ENCODE assay signal across 24 cellular contexts in the genomic region with DNA sequence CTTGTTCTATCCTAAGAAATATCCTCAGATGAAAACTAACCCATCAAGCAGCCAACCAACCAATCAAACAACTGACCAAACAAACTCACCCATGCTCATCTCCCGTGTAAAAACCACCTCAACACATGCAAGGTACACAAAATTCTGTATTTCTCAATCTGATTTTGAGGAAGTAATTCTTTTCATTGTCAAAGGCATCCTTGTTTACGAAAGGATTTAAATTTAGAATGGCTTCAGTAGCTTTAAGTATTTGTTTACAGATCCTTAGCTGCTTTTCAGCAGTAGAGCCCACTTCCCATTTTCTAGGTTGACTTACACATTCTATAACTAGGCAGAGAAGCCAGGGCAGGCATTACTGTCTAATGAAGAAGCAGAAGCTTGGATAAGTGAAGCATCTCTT.
DNase-seq lines count a peak whose midpoint lies in the region; ATAC-seq lines count a peak whose summit lies in the region.
"Had no signal": no experiment of that assay in that cellular context is flagged by ENCODE, and none has a peak within 500 bp of the region (broad histone marks: within the 10 kb centered on the region; RNA-seq: fewer than 3 reads in every experiment).

No MANE protein-coding gene starts in this region.

- no peak overlapping the region for H3K4me3 Mint-ChIP-seq in activated CD4-positive, alpha-beta memory T cell treated with anti-CD3 and anti-CD28 coated beads, Interleukin-2, amount 10 ng/mL, durations not matched to agents 7 days and 5 days
- no peak overlapping the region for H3K4me3 Mint-ChIP-seq in activated CD4-positive, alpha-beta memory T cell treated with anti-CD3 and anti-CD28 coated beads for 36 hours
- no peak overlapping the region for H3K4me3 Mint-ChIP-seq in natural killer cell treated with Interleukin-12 subunit alpha and Interleukin-12 subunit beta and Interleukin-15 and Interleukin-18, amount 100 ng/mL, for 72 hours
- H3K4me3 Mint-ChIP-seq: activated CD8-positive, alpha-beta T cell treated with anti-CD3 and anti-CD28 coated beads, Interleukin-2, amount 10 ng/mL, durations not matched to agents 7 days and 5 days; activated naive CD8-positive, alpha-beta T cell treated with anti-CD3 and anti-CD28 coated beads, Interleukin-2, amount 50 U/mL, for 24 hours; nephron progenitor cell; stimulated activated naive B cell treated with anti-CD40 and anti-IgM and Interleukin-4, amounts not matched to agents 10 μg/mL and 1 μg/mL and 100 μg/mL, for 72 hours had no signal

- H3K4me1 Mint-ChIP-seq in activated CD4-positive, alpha-beta memory T cell treated with anti-CD3 and anti-CD28 coated beads, Interleukin-2, amount 10 ng/mL, durations not matched to agents 7 days and 5 days = peaks cover 44% of the 10 kb centered on the region
- H3K4me1 Mint-ChIP-seq in activated CD4-positive, alpha-beta memory T cell treated with anti-CD3 and anti-CD28 coated beads for 36 hours (ENCODE audit: low read depth) = peaks cover 17% of the 10 kb centered on the region
- peaks cover 0 to 10% of the 10 kb centered on the region in 2 donors for H3K4me1 Mint-ChIP-seq in natural killer cell treated with Interleukin-12 subunit alpha and Interleukin-12 subunit beta and Interleukin-15 and Interleukin-18, amount 100 ng/mL, for 72 hours (ENCODE audit: low read depth in 2 of 2)
- H3K4me1 Mint-ChIP-seq: activated naive CD8-positive, alpha-beta T cell treated with anti-CD3 and anti-CD28 coated beads, Interleukin-2, amount 50 U/mL, for 24 hours; nephron progenitor cell; stimulated activated naive B cell treated with anti-CD40 and anti-IgM and Interleukin-4, amounts not matched to agents 10 μg/mL and 1 μg/mL and 100 μg/mL, for 72 hours had no signal

- POLR2A ChIA-PET in activated CD4-positive, alpha-beta memory T cell treated with anti-CD3 and anti-CD28 coated beads, Interleukin-2, amount 10 ng/mL, durations not matched to agents 7 days and 5 days (lab: Charles Lee) = interaction anchor here (1.4 kb wide), 1 partner anchor 11 kb away, joined by 3 read pairs; no protein-coding TSS in a partner anchor
- POLR2A ChIA-PET in activated CD4-positive, alpha-beta memory T cell treated with anti-CD3 and anti-CD28 coated beads for 36 hours (lab: Charles Lee) = no interaction called here

- ATAC-seq in GM21786 (IDR thresholded peaks at IDR 0.05; ENCODE audit: unreplicated experiment) (peak; percentile 46), HG03342 (IDR thresholded peaks at IDR 0.05; ENCODE audit: unreplicated experiment) (peak; percentile 66)
- ATAC-seq in natural killer cell treated with Interleukin-12 subunit alpha and Interleukin-12 subunit beta and Interleukin-15 and Interleukin-18, amount 100 ng/mL, for 72 hours = no peak
- ATAC-seq: activated CD8-positive, alpha-beta T cell treated with anti-CD3 and anti-CD28 coated beads, Interleukin-2, amount 10 ng/mL, durations not matched to agents 7 days and 5 days; activated naive CD8-positive, alpha-beta T cell treated with anti-CD3 and anti-CD28 coated beads, Interleukin-2, amount 50 U/mL, for 24 hours; heart left ventricle; K562 had no signal

- DNase-seq in activated CD4-positive, alpha-beta memory T cell treated with anti-CD3 and anti-CD28 coated beads, Interleukin-2, amount 10 ng/mL, durations not matched to agents 7 days and 5 days = no peak
- no peak for DNase-seq in activated CD4-positive, alpha-beta memory T cell treated with anti-CD3 and anti-CD28 coated beads for 36 hours
- DNase-seq in stimulated activated CD4-positive, alpha-beta T cell treated with anti-CD3 and anti-CD28 coated beads, Interleukin-2, amount 100 ng/mL, for 24 hours = no peak
- no peak for DNase-seq in NCI-H82 treated with DMSO at 0.1 percent for 48 hours (lab: John Stamatoyannopoulos, UW; ENCODE audit: unreplicated experiment)
- DNase-seq in natural killer cell treated with Interleukin-12 subunit alpha and Interleukin-12 subunit beta and Interleukin-15 and Interleukin-18, amount 100 ng/mL, for 72 hours (ENCODE audit: low spot score) = no peak
- no peak for DNase-seq in DMS153 (lab: John Stamatoyannopoulos, UW)
- DNase-seq: 8988T; activated CD8-positive, alpha-beta T cell treated with anti-CD3 and anti-CD28 coated beads, Interleukin-2, amount 10 ng/mL, durations not matched to agents 7 days and 5 days; activated naive CD8-positive, alpha-beta T cell treated with anti-CD3 and anti-CD28 coated beads, Interleukin-2, amount 50 U/mL, for 24 hours; C1 segment of cervical spinal cord; esophagus squamous epithelium; heart left ventricle; NCI-H1092; NCI-H2171 treated with DMSO at 0.1 percent for 48 hours; NCI-H82; nephron progenitor cell; RPMI8226; spleen; stimulated activated naive B cell treated with anti-CD40 and anti-IgM and Interleukin-4, amounts not matched to agents 10 μg/mL and 1 μg/mL and 100 μg/mL, for 72 hours; SW 1271; tibial artery had no signal

- H3K27me3 Mint-ChIP-seq in activated CD4-positive, alpha-beta memory T cell treated with anti-CD3 and anti-CD28 coated beads, Interleukin-2, amount 10 ng/mL, durations not matched to agents 7 days and 5 days = no peaks in the 10 kb centered on the region
- no peaks in the 10 kb centered on the region for H3K27me3 Mint-ChIP-seq in activated CD4-positive, alpha-beta memory T cell treated with anti-CD3 and anti-CD28 coated beads for 36 hours
- H3K27me3 Mint-ChIP-seq in natural killer cell treated with Interleukin-12 subunit alpha and Interleukin-12 subunit beta and Interleukin-15 and Interleukin-18, amount 100 ng/mL, for 72 hours = peaks cover 7 to 9% of the 10 kb centered on the region in 2 donors
- H3K27me3 Mint-ChIP-seq: stimulated activated naive B cell treated with anti-CD40 and anti-IgM and Interleukin-4, amounts not matched to agents 10 μg/mL and 1 μg/mL and 100 μg/mL, for 72 hours had no signal

- peaks cover 8% of the 10 kb centered on the region for H3K36me3 Mint-ChIP-seq in activated CD4-positive, alpha-beta memory T cell treated with anti-CD3 and anti-CD28 coated beads, Interleukin-2, amount 10 ng/mL, durations not matched to agents 7 days and 5 days (ENCODE audit: low read depth)
- H3K36me3 Mint-ChIP-seq in activated CD4-positive, alpha-beta memory T cell treated with anti-CD3 and anti-CD28 coated beads for 36 hours = no peaks in the 10 kb centered on the region
- no peaks in the 10 kb centered on the region for H3K36me3 Mint-ChIP-seq in natural killer cell treated with Interleukin-12 subunit alpha and Interleukin-12 subunit beta and Interleukin-15 and Interleukin-18, amount 100 ng/mL, for 72 hours
- H3K36me3 Mint-ChIP-seq: stimulated activated naive B cell treated with anti-CD40 and anti-IgM and Interleukin-4, amounts not matched to agents 10 μg/mL and 1 μg/mL and 100 μg/mL, for 72 hours had no signal

- intact Hi-C loops in activated CD4-positive, alpha-beta memory T cell treated with anti-CD3 and anti-CD28 coated beads for 36 hours (cut with micrococcal nuclease) = no loop called here

- H3K9me3 Mint-ChIP-seq in activated CD4-positive, alpha-beta memory T cell treated with anti-CD3 and anti-CD28 coated beads, Interleukin-2, amount 10 ng/mL, durations not matched to agents 7 days and 5 days = no peaks in the 10 kb centered on the region
- no peaks in the 10 kb centered on the region for H3K9me3 Mint-ChIP-seq in activated CD4-positive, alpha-beta memory T cell treated with anti-CD3 and anti-CD28 coated beads for 36 hours
- no peaks in the 10 kb centered on the region for H3K9me3 Mint-ChIP-seq in natural killer cell treated with Interleukin-12 subunit alpha and Interleukin-12 subunit beta and Interleukin-15 and Interleukin-18, amount 100 ng/mL, for 72 hours
- H3K9me3 Mint-ChIP-seq: activated naive CD8-positive, alpha-beta T cell treated with anti-CD3 and anti-CD28 coated beads, Interleukin-2, amount 50 U/mL, for 24 hours; nephron progenitor cell; stimulated activated naive B cell treated with anti-CD40 and anti-IgM and Interleukin-4, amounts not matched to agents 10 μg/mL and 1 μg/mL and 100 μg/mL, for 72 hours had no signal

- peak overlapping the region; percentile 5 for H3K27ac Mint-ChIP-seq in activated CD4-positive, alpha-beta memory T cell treated with anti-CD3 and anti-CD28 coated beads, Interleukin-2, amount 10 ng/mL, durations not matched to agents 7 days and 5 days
- H3K27ac Mint-ChIP-seq in activated CD4-positive, alpha-beta memory T cell treated with anti-CD3 and anti-CD28 coated beads for 36 hours = no peak overlapping the region
- H3K27ac Mint-ChIP-seq in natural killer cell treated with Interleukin-12 subunit alpha and Interleukin-12 subunit beta and Interleukin-15 and Interleukin-18, amount 100 ng/mL, for 72 hours = no peak overlapping the region
- H3K27ac Mint-ChIP-seq: activated CD8-positive, alpha-beta T cell treated with anti-CD3 and anti-CD28 coated beads, Interleukin-2, amount 10 ng/mL, durations not matched to agents 7 days and 5 days; activated naive CD8-positive, alpha-beta T cell treated with anti-CD3 and anti-CD28 coated beads, Interleukin-2, amount 50 U/mL, for 24 hours; nephron progenitor cell; stimulated activated naive B cell treated with anti-CD40 and anti-IgM and Interleukin-4, amounts not matched to agents 10 μg/mL and 1 μg/mL and 100 μg/mL, for 72 hours had no signal

- CTCF ChIA-PET in activated CD4-positive, alpha-beta memory T cell treated with anti-CD3 and anti-CD28 coated beads, Interleukin-2, amount 10 ng/mL, durations not matched to agents 7 days and 5 days (lab: Charles Lee) = interaction anchor here (1.3 kb wide), 1 partner anchor 11 kb away, joined by 4 read pairs; no protein-coding TSS in a partner anchor
- CTCF ChIA-PET in activated CD4-positive, alpha-beta memory T cell treated with anti-CD3 and anti-CD28 coated beads for 36 hours (lab: Charles Lee) = no interaction called here

Comparison
In these comparisons a context has a peak if more than half of its experiments do, and no peak if none do; other contexts are left out.
1. ATAC-seq: peak in GM21786 (single experiment) and HG03342 (single experiment); none in natural killer cell treated with Interleukin-12 subunit alpha and Interleukin-12 subunit beta and Interleukin-15 and Interleukin-18, amount 100 ng/mL, for 72 hours (0 of 2).